Comparison of ENCODE assay signal across 1 cellular context in genomic region chr3:172201990-172202318, GRCh38.
TF ChIP-seq lines count a peak whose summit lies in the region.

No MANE protein-coding gene starts in this region.

TF ChIP-seq in WTC11, 78 proteins besides CTCF, POLR2A, EP300 and RAD21 (continued from another document):
- TF ChIP-seq PREB (CRISPR knock-in tag; IDR thresholded peaks at IDR 0.05; ENCODE audit: borderline replicate concordance): no peak
